ENCODE assay signal across 40 cellular contexts in the genomic region with DNA sequence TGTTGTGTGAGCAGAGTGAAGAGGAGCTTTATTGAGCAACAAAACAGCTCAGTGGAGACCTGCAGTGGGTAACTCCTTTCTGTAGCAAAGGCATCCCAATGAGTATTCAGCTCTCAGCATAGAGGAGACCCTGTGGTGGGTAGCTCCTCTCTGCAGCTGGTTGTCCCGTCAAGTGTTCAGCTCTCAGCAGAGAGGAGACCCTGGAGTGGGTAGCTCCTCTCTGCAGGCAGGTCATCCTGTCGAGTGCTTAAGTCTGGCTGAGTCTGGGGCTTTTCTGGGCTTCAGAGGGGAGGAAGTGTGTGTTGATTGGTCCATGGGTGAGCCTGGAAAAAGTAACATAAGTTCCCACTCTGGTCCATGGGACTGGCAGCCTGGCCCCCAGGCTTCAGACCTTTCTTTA.
"Had no signal": no experiment of that assay in that cellular context is flagged by ENCODE, and none has a peak within 500 bp of the region (broad histone marks: within the 10 kb centered on the region; RNA-seq: fewer than 3 reads in every experiment).

No MANE protein-coding gene starts in this region.

- H3K4me1 ChIP-seq: ascending aorta, body of pancreas, breast epithelium had no signal

- H3K27ac ChIP-seq: adrenal gland, ascending aorta, body of pancreas, brain microvascular endothelial cell, breast epithelium, cardiac muscle cell had no signal

- H3K27me3 ChIP-seq: adrenal gland, ascending aorta, body of pancreas, brain microvascular endothelial cell, breast epithelium, cardiac muscle cell had no signal

- H3K4me3 ChIP-seq: adrenal gland, ascending aorta, body of pancreas, breast epithelium, cardiac muscle cell had no signal

- H3K27me3 Mint-ChIP-seq: activated naive CD4-positive, alpha-beta T cell treated with anti-CD3 and anti-CD28 coated beads, Interleukin-2, amount 10 ng/mL, durations not matched to agents 7 days and 5 days; activated naive CD4-positive, alpha-beta T cell treated with anti-CD3 and anti-CD28 coated beads, Interleukin-2, amount 50 U/mL, for 24 hours; activated naive CD8-positive, alpha-beta T cell; activated naive CD8-positive, alpha-beta T cell treated with anti-CD3 and anti-CD28 coated beads for 36 hours; activated naive CD8-positive, alpha-beta T cell treated with anti-CD3 and anti-CD28 coated beads, Interleukin-2, amount 10 ng/mL, durations not matched to agents 7 days and 5 days; activated naive CD8-positive, alpha-beta T cell treated with anti-CD3 and anti-CD28 coated beads, Interleukin-2, amount 50 U/mL, for 24 hours; activated T-cell treated with anti-CD3 and anti-CD28 coated beads, Interleukin-2, amount 50 U/mL, for 24 hours; activated T-helper 17 cell treated with anti-CD3 and anti-CD28 coated beads, Interleukin-2, amount 50 U/mL, for 72 hours; brain; central memory CD8-positive, alpha-beta T cell had no signal

- H3K27ac Mint-ChIP-seq: activated naive CD4-positive, alpha-beta T cell treated with anti-CD3 and anti-CD28 coated beads for 36 hours; activated naive CD4-positive, alpha-beta T cell treated with anti-CD3 and anti-CD28 coated beads, Interleukin-2, amount 10 ng/mL, durations not matched to agents 7 days and 5 days; activated naive CD4-positive, alpha-beta T cell treated with anti-CD3 and anti-CD28 coated beads, Interleukin-2, amount 50 U/mL, for 24 hours; activated naive CD4-positive, alpha-beta T cell treated with anti-CD3 and anti-CD28 coated beads, Interleukin-2, amount 50 U/mL, for 72 hours; activated naive CD8-positive, alpha-beta T cell; activated naive CD8-positive, alpha-beta T cell treated with anti-CD3 and anti-CD28 coated beads for 36 hours; activated naive CD8-positive, alpha-beta T cell treated with anti-CD3 and anti-CD28 coated beads, Interleukin-2, amount 10 ng/mL, durations not matched to agents 7 days and 5 days; activated naive CD8-positive, alpha-beta T cell treated with anti-CD3 and anti-CD28 coated beads, Interleukin-2, amount 50 U/mL, for 24 hours; activated T-cell treated with anti-CD3 and anti-CD28 coated beads, Interleukin-2, amount 50 U/mL, for 24 hours; activated T-cell treated with anti-CD3 and anti-CD28 coated beads, Interleukin-2, amount 50 U/mL, for 72 hours; activated T-helper 1 cell treated with anti-CD3 and anti-CD28 coated beads, Interleukin-12 subunit alpha, Interleukin-12 subunit beta, Interleukin-2, Interleukin-4 antibody, amounts not matched to agents 30 ng/mL and 10 ng/mL and 1 ng/mL, durations not matched to agents 14 hours and 24 hours and 36 hours; activated T-helper 17 cell treated with anti-CD3 and anti-CD28 coated beads, Interleukin-2, amount 50 U/mL, for 72 hours; activated T-helper 2 cell treated with anti-CD3 and anti-CD28 coated beads, Interferon-gamma antibody, Interleukin-2, Interleukin-4, amounts not matched to agents 10 μg/mL and 5 μg/mL and 100 μg/mL, durations not matched to agents 14 hours and 24 hours and 36 hours; brain had no signal

- H3K9me3 Mint-ChIP-seq: activated naive CD4-positive, alpha-beta T cell treated with anti-CD3 and anti-CD28 coated beads, Interleukin-2, amount 50 U/mL, for 24 hours; activated T-cell treated with anti-CD3 and anti-CD28 coated beads, Interleukin-2, amount 50 U/mL, for 24 hours; activated T-cell treated with anti-CD3 and anti-CD28 coated beads, Interleukin-2, amount 50 U/mL, for 4 hours; activated T-cell treated with anti-CD3 and anti-CD28 coated beads, Interleukin-2, amount 50 U/mL, for 72 hours; central memory CD8-positive, alpha-beta T cell had no signal

- H3K9me3 ChIP-seq: adrenal gland, ascending aorta, body of pancreas, breast epithelium had no signal

- H3K4me3 Mint-ChIP-seq: activated naive CD4-positive, alpha-beta T cell treated with anti-CD3 and anti-CD28 coated beads for 36 hours; activated naive CD4-positive, alpha-beta T cell treated with anti-CD3 and anti-CD28 coated beads, Interleukin-2, amount 10 ng/mL, durations not matched to agents 7 days and 5 days; activated naive CD4-positive, alpha-beta T cell treated with anti-CD3 and anti-CD28 coated beads, Interleukin-2, amount 50 U/mL, for 24 hours; activated naive CD8-positive, alpha-beta T cell; activated naive CD8-positive, alpha-beta T cell treated with anti-CD3 and anti-CD28 coated beads for 36 hours; activated naive CD8-positive, alpha-beta T cell treated with anti-CD3 and anti-CD28 coated beads, Interleukin-2, amount 10 ng/mL, durations not matched to agents 7 days and 5 days; activated naive CD8-positive, alpha-beta T cell treated with anti-CD3 and anti-CD28 coated beads, Interleukin-2, amount 50 U/mL, for 24 hours; activated T-cell treated with anti-CD3 and anti-CD28 coated beads, Interleukin-2, amount 50 U/mL, for 24 hours; activated T-cell treated with anti-CD3 and anti-CD28 coated beads, Interleukin-2, amount 50 U/mL, for 4 hours; activated T-cell treated with anti-CD3 and anti-CD28 coated beads, Interleukin-2, amount 50 U/mL, for 72 hours; activated T-helper 1 cell treated with anti-CD3 and anti-CD28 coated beads, Interleukin-12 subunit alpha, Interleukin-12 subunit beta, Interleukin-2, Interleukin-4 antibody, amounts not matched to agents 30 ng/mL and 10 ng/mL and 1 ng/mL, durations not matched to agents 14 hours and 24 hours and 36 hours; activated T-helper 17 cell treated with anti-CD3 and anti-CD28 coated beads, Interleukin-2, amount 50 U/mL, for 72 hours; brain; central memory CD8-positive, alpha-beta T cell had no signal

- ATAC-seq: activated naive CD4-positive, alpha-beta T cell treated with anti-CD3 and anti-CD28 coated beads, Interleukin-2, amount 50 U/mL, for 72 hours; activated naive CD8-positive, alpha-beta T cell treated with anti-CD3 and anti-CD28 coated beads, Interleukin-2, amount 50 U/mL, for 24 hours; activated T-cell treated with anti-CD3 and anti-CD28 coated beads, Interleukin-2, amount 50 U/mL, for 4 hours; activated T-cell treated with anti-CD3 and anti-CD28 coated beads, Interleukin-2, amount 50 U/mL, for 72 hours; activated T-helper 17 cell treated with anti-CD3 and anti-CD28 coated beads, Interleukin-2, amount 50 U/mL, for 72 hours; body of pancreas had no signal

- FAIRE-seq: astrocyte, bronchial epithelial cell had no signal

- H3K36me3 ChIP-seq: adrenal gland, ascending aorta, brain microvascular endothelial cell, breast epithelium, cardiac muscle cell had no signal

- DNase-seq: activated effector memory CD4-positive, alpha-beta T cell treated with anti-CD3 and anti-CD28 coated beads, Interleukin-2, amount 50 U/mL, for 16 hours; activated effector memory CD4-positive, alpha-beta T cell treated with Interleukin-2 at 50 U/mL for 16 hours; activated gamma-delta T cell; activated gamma-delta T cell treated with Interleukin-2 at 50 U/mL for 16 hours; activated naive CD4-positive, alpha-beta T cell; activated naive CD4-positive, alpha-beta T cell treated with anti-CD3 and anti-CD28 coated beads for 36 hours; activated naive CD4-positive, alpha-beta T cell treated with anti-CD3 and anti-CD28 coated beads, Interleukin-2, amount 10 ng/mL, durations not matched to agents 7 days and 5 days; activated naive CD4-positive, alpha-beta T cell treated with anti-CD3 and anti-CD28 coated beads, Interleukin-2, amount 50 U/mL, for 16 hours; activated naive CD4-positive, alpha-beta T cell treated with Interleukin-2 at 50 U/mL for 16 hours; activated naive CD8-positive, alpha-beta T cell treated with anti-CD3 and anti-CD28 coated beads for 36 hours; activated naive CD8-positive, alpha-beta T cell treated with anti-CD3 and anti-CD28 coated beads, Interleukin-2, amount 10 ng/mL, durations not matched to agents 7 days and 5 days; activated naive CD8-positive, alpha-beta T cell treated with anti-CD3 and anti-CD28 coated beads, Interleukin-2, amount 50 U/mL, for 24 hours; activated T-cell treated with anti-CD3 and anti-CD28 coated beads, Interleukin-2, amount 50 U/mL, for 1 hour; activated T-cell treated with anti-CD3 and anti-CD28 coated beads, Interleukin-2, amount 50 U/mL, for 24 hours; activated T-cell treated with anti-CD3 and anti-CD28 coated beads, Interleukin-2, amount 50 U/mL, for 4 hours; activated T-cell treated with anti-CD3 and anti-CD28 coated beads, Interleukin-2, amount 50 U/mL, for 48 hours; activated T-cell treated with anti-CD3 and anti-CD28 coated beads, Interleukin-2, amount 50 U/mL, for 72 hours; adrenal gland; amniotic stem cell; amygdala; anterior cingulate cortex; aorta; body of pancreas; brain microvascular endothelial cell; caudate nucleus; central memory CD4-positive, alpha-beta T cell; cerebellar nuclear complex had no signal

- H3K4me1 Mint-ChIP-seq: activated naive CD4-positive, alpha-beta T cell treated with anti-CD3 and anti-CD28 coated beads, Interleukin-2, amount 50 U/mL, for 24 hours; activated T-helper 17 cell treated with anti-CD3 and anti-CD28 coated beads, Interleukin-2, amount 50 U/mL, for 72 hours; central memory CD8-positive, alpha-beta T cell had no signal
